ENCODE assay signal across 22 cellular contexts in genomic region chr10:129440247-129440646, GRCh38.
"Had no signal": no experiment of that assay in that cellular context is flagged by ENCODE, and none has a peak within 500 bp of the region (broad histone marks: within the 10 kb centered on the region; RNA-seq: fewer than 3 reads in every experiment).

No MANE protein-coding gene starts in this region.

- DNase-seq: activated CD4-positive, alpha-beta T cell treated with anti-CD3 and anti-CD28 coated beads, Interleukin-2, amount 50 U/mL, for 4 hours; activated CD8-positive, alpha-beta memory T cell treated with anti-CD3 and anti-CD28 coated beads, Interleukin-2, amount 50 U/mL, for 48 hours; activated naive CD4-positive, alpha-beta T cell; activated T-cell treated with anti-CD3 and anti-CD28 coated beads, Interleukin-2, amount 50 U/mL, for 4 hours; adrenal gland; brain microvascular endothelial cell; central memory CD4-positive, alpha-beta T cell; effector memory CD4-positive, alpha-beta T cell; foreskin keratinocyte; lower lobe of right lung; mesendoderm; mucosa of descending colon; naive B cell; occipital lobe; right lobe of liver; stimulated activated CD4-positive, alpha-beta T cell treated with anti-CD3 and anti-CD28 coated beads, Interleukin-2, amount 100 ng/mL, for 48 hours; stimulated activated CD8-positive, alpha-beta memory T cell treated with anti-CD3 and anti-CD28 coated beads, Interleukin-4, amount 100 ng/mL, for 48 hours; stimulated activated naive B cell treated with anti-CD40 and anti-IgM and Interleukin-4, amounts not matched to agents 10 μg/mL and 1 μg/mL and 100 μg/mL, for 72 hours; testis; trophoblast cell; uterus had no signal

- H3K4me1 ChIP-seq: adrenal gland, ascending aorta, foreskin keratinocyte, lower lobe of right lung, right lobe of liver, testis, uterus had no signal

- H3K27ac ChIP-seq: adrenal gland, ascending aorta, brain microvascular endothelial cell, foreskin keratinocyte, lower lobe of right lung, right lobe of liver, testis, uterus had no signal

- H3K9me3 ChIP-seq: adrenal gland, ascending aorta, lower lobe of right lung, mucosa of descending colon, right lobe of liver, testis, uterus had no signal

- H3K27me3 ChIP-seq: adrenal gland, ascending aorta, brain microvascular endothelial cell, foreskin keratinocyte, right lobe of liver, testis, uterus had no signal

- H3K4me3 ChIP-seq: adrenal gland, ascending aorta, lower lobe of right lung, mucosa of descending colon, right lobe of liver, testis, uterus had no signal

- H3K36me3 ChIP-seq: adrenal gland, ascending aorta, brain microvascular endothelial cell, lower lobe of right lung, right lobe of liver, uterus had no signal
